ENCODE assay signal across 18 cellular contexts in the genomic region with DNA sequence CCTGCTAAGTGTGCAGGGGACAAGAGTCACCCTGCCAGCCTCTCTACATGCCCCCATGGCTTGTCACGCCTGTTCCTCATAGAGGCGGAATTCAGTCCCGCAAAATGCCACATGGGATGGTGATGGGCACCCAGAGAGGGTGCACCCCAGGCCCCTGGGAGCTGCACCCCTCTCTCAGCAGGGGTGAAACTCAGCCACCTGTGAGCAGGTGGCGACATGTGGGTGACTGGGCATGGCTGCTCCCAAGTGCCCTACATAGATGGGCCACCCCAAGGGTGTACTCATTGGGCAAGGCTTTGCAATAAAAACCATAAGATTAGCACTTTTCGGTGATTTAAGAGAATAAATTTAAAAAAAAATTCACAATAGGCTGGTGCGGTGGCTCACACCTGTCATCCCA. TPM values are rescaled to one million over a fixed set of nuclear protein-coding genes. Genes with fewer than 3 reads are reported as not detected.
A peak's percentile ranks its signal among the peaks of the same experiment; 100 is the strongest.
DNase-seq lines count a peak whose midpoint lies in the region; ATAC-seq and TF ChIP-seq lines count a peak whose summit lies in the region.
"Had no signal": no experiment of that assay in that cellular context is flagged by ENCODE, and none has a peak within 500 bp of the region (broad histone marks: within the 10 kb centered on the region; RNA-seq: fewer than 3 reads in every experiment).

No MANE protein-coding gene starts in this region.

- H3K9me3 ChIP-seq in esophagus muscularis mucosa, result no peaks in the 10 kb centered on the region
- H3K9me3 ChIP-seq: MG63 had no signal

- no peak for TF ChIP-seq EP300 in esophagus muscularis mucosa (IDR thresholded peaks at IDR 0.05)

- peaks cover 60 to 93% (median 82%) of the 10 kb centered on the region in 4 donors for H3K4me1 ChIP-seq in esophagus muscularis mucosa

- H3K27me3 ChIP-seq in esophagus muscularis mucosa, result no peaks in the 10 kb centered on the region
- H3K27me3 ChIP-seq: MG63 had no signal

- H3K27ac ChIP-seq in esophagus muscularis mucosa (replicated peaks in 1 of 4), result no peak overlapping the region

- H3K4me3 ChIP-seq in esophagus muscularis mucosa, result no peak overlapping the region
- H3K4me3 ChIP-seq: MG63 had no signal

- DNase-seq in activated CD8-positive, alpha-beta memory T cell treated with anti-CD3 and anti-CD28 coated beads for 24 hours, result peak; percentile 35
- no peak for DNase-seq in activated CD8-positive, alpha-beta memory T cell treated with anti-CD3 and anti-CD28 coated beads, Interleukin-2, amount 50 U/mL, for 4 hours
- peak; percentile 0 for DNase-seq in stimulated activated CD4-positive, alpha-beta T cell treated with anti-CD3 and anti-CD28 coated beads, Interleukin-15, amount 100 ng/mL, for 24 hours
- no peak for DNase-seq in stimulated activated CD4-positive, alpha-beta T cell treated with anti-CD3 and anti-CD28 coated beads, Interleukin-2, amount 100 ng/mL, for 48 hours
- DNase-seq in esophagus muscularis mucosa (ENCODE audit: extremely low spot score) (peak; percentile 42), germinal center (ENCODE audit: low spot score) (no peak), AG08396 (ENCODE audit: low spot score) (no peak)
- DNase-seq: COR-L47, HFFc6, MG63, NCI-H1092, NCI-H146, NCI-H2081 treated with DMSO at 0.1 percent for 48 hours, NCI-H2227 treated with DMSO at 0.1 percent for 48 hours, NCI-H524, SHP77 treated with DMSO at 0.1 percent for 48 hours had no signal

- TF ChIP-seq POLR2A in esophagus muscularis mucosa (IDR thresholded peaks at IDR 0.05; ENCODE audit: low read depth), result no peak

- intact Hi-C loops in esophagus muscularis mucosa (cut with DNase I), result no loop called here

- ATAC-seq in HG02763 (IDR thresholded peaks at IDR 0.05; ENCODE audit: unreplicated experiment), result no peak
- ATAC-seq: Panc1 had no signal

- WGBS in esophagus muscularis mucosa, result 85% methylated on average over 4 of the region's 6 CpGs

- no peak for TF ChIP-seq CTCF in esophagus muscularis mucosa (IDR thresholded peaks at IDR 0.05)

- peaks cover 0 to 15% (median 7%) of the 10 kb centered on the region in 4 donors for H3K36me3 ChIP-seq in esophagus muscularis mucosa
- H3K36me3 ChIP-seq: MG63 had no signal

RNA-seq across cellular contexts. Expression of gene HS6ST1, which starts 6.3 kb away (rescaled TPM):
- 10 to 100 TPM; 17.4 to 62.2 (median 38.5) TPM for total RNA-seq in esophagus muscularis mucosa

Comparison
In these comparisons a context has a peak if more than half of its experiments do, and no peak if none do; other contexts are left out.
1. DNase-seq: peak in activated CD8-positive, alpha-beta memory T cell treated with anti-CD3 and anti-CD28 coated beads for 24 hours (single experiment), stimulated activated CD4-positive, alpha-beta T cell treated with anti-CD3 and anti-CD28 coated beads, Interleukin-15, amount 100 ng/mL, for 24 hours (single experiment) and esophagus muscularis mucosa (single experiment); none in activated CD8-positive, alpha-beta memory T cell treated with anti-CD3 and anti-CD28 coated beads, Interleukin-2, amount 50 U/mL, for 4 hours (single experiment), stimulated activated CD4-positive, alpha-beta T cell treated with anti-CD3 and anti-CD28 coated beads, Interleukin-2, amount 100 ng/mL, for 48 hours (0 of 2), germinal center (single experiment) and AG08396 (single experiment).